Comparison of ENCODE assay signal across 13 cellular contexts in genomic region chr5:95113489-95113888, GRCh38.
DNase-seq lines count a peak whose midpoint lies in the region; TF ChIP-seq lines count a peak whose summit lies in the region.
"Had no signal": no experiment of that assay in that cellular context is flagged by ENCODE, and none has a peak within 500 bp of the region (broad histone marks: within the 10 kb centered on the region; RNA-seq: fewer than 3 reads in every experiment).

No MANE protein-coding gene starts in this region.

- CTCF ChIA-PET in HEK293 (lab: Yijun Ruan, JAX): no interaction called here

- TF ChIP-seq CTCF in HEK293 (tag by site-specific recombination; IDR thresholded peaks at IDR 0.05) (no peak), astrocyte of the cerebellum (IDR thresholded peaks at IDR 0.05; ENCODE audit: low read depth, low read length, missing control alignments) (peak; percentile 40)

- in situ Hi-C loops in astrocyte of the cerebellum (cut with HindIII; ENCODE audit: low sequenced_read_pairs): no loop called here
- in situ Hi-C loops in KBM-7 (cut with MboI; ENCODE audit: low pct_unique_long_range_greater_than_20kb, low sequenced_read_pairs): no loop called here

- DNase-seq in A172 (ENCODE audit: low spot score): peak; percentile 21
- peak; percentile 18 for DNase-seq in astrocyte of the cerebellum (ENCODE audit: low read depth)
- DNase-seq in iPS-NIHi7 (ENCODE audit: extremely low spot score): peak; percentile 32
- no peak for DNase-seq in amygdala (lab: John Stamatoyannopoulos, UW)
- DNase-seq in superior temporal gyrus (ENCODE audit: extremely low spot score): no peak
- DNase-seq in KBM-7: no peak
- no peak for DNase-seq in MG63
- DNase-seq: left colon; naive thymus-derived CD8-positive, alpha-beta T cell; T-cell; trophoblast cell had no signal

- H3K4me3 ChIP-seq in HEK293 (ENCODE audit: low read depth, low read length) (no peak overlapping the region), astrocyte of the cerebellum (ENCODE audit: low read depth, low read length) (no peak overlapping the region), MG63 (no peak overlapping the region)
- H3K4me3 ChIP-seq: gastroesophageal sphincter had no signal

- no peaks in the 10 kb centered on the region for H3K4me1 ChIP-seq in HEK293 (ENCODE audit: control insufficient read depth, insufficient read depth, low read length)
- H3K4me1 ChIP-seq: gastroesophageal sphincter had no signal

- H3K9me3 ChIP-seq in HEK293 (ENCODE audit: control insufficient read depth, insufficient read depth, low read depth, low read length) (no peaks in the 10 kb centered on the region), MG63 (no peaks in the 10 kb centered on the region)

- H3K27ac ChIP-seq in HEK293 (ENCODE audit: extremely low read depth, low read depth, low read length): no peak overlapping the region
- H3K27ac ChIP-seq: gastroesophageal sphincter had no signal

- no peaks in the 10 kb centered on the region for H3K36me3 ChIP-seq in HEK293 (ENCODE audit: control insufficient read depth in 2 of 2, insufficient read depth in 1 of 2, low read length in 2 of 2)
- no peaks in the 10 kb centered on the region for H3K36me3 ChIP-seq in MG63
- H3K36me3 ChIP-seq: gastroesophageal sphincter had no signal

- POLR2A ChIA-PET in HEK293 (lab: Yijun Ruan, JAX): no interaction called here

- H3K27me3 ChIP-seq in MG63: peaks cover 5% of the 10 kb centered on the region; the same call in 1 of the 2 replicates
- H3K27me3 ChIP-seq: gastroesophageal sphincter had no signal

TF ChIP-seq in HEK293, 187 proteins besides CTCF, POLR2A, EP300 and RAD21:
- TF ChIP-seq ZNF571 (tag by site-specific recombination; IDR thresholded peaks at IDR 0.05) (no peak), ZFHX2 (tag by site-specific recombination; conservative IDR thresholded peaks at IDR 0.05) (0 out of 2 replicates have a peak, but pooled peaks have one; percentile 9)

Comparison
In these comparisons a context has a peak if more than half of its experiments do, and no peak if none do; other contexts are left out.
1. DNase-seq: peak in A172 (single experiment), astrocyte of the cerebellum (single experiment) and iPS-NIHi7 (single experiment); none in amygdala (0 of 56), superior temporal gyrus (single experiment), KBM-7 (single experiment) and MG63 (single experiment).